ENCODE assay signal across 2 cellular contexts in the genomic region with DNA sequence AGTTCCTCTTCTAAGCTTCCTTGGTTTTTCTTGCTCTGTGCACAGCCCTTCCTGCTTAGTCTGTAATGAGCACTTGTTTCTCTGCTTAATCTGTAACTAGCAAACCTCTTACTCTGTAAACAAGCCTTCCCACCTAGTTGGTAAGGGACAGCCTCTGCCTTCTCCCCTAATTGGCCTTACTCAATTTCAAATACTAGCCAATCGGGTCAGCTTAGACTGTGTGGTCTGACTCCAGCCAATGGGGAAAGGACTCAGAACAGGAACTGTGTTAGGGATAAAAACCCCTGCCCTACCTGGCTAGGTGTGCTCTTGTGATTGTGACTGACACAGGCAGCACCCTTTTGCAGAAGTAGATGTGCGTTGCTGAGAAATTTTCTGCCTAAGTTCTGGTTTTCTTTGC.
TF ChIP-seq lines count a peak whose summit lies in the region.

No MANE protein-coding gene starts in this region.

TF ChIP-seq in GM23338, 12 proteins besides CTCF, POLR2A, EP300 and RAD21 (continued from another document):
- TF ChIP-seq, protein P1, sequence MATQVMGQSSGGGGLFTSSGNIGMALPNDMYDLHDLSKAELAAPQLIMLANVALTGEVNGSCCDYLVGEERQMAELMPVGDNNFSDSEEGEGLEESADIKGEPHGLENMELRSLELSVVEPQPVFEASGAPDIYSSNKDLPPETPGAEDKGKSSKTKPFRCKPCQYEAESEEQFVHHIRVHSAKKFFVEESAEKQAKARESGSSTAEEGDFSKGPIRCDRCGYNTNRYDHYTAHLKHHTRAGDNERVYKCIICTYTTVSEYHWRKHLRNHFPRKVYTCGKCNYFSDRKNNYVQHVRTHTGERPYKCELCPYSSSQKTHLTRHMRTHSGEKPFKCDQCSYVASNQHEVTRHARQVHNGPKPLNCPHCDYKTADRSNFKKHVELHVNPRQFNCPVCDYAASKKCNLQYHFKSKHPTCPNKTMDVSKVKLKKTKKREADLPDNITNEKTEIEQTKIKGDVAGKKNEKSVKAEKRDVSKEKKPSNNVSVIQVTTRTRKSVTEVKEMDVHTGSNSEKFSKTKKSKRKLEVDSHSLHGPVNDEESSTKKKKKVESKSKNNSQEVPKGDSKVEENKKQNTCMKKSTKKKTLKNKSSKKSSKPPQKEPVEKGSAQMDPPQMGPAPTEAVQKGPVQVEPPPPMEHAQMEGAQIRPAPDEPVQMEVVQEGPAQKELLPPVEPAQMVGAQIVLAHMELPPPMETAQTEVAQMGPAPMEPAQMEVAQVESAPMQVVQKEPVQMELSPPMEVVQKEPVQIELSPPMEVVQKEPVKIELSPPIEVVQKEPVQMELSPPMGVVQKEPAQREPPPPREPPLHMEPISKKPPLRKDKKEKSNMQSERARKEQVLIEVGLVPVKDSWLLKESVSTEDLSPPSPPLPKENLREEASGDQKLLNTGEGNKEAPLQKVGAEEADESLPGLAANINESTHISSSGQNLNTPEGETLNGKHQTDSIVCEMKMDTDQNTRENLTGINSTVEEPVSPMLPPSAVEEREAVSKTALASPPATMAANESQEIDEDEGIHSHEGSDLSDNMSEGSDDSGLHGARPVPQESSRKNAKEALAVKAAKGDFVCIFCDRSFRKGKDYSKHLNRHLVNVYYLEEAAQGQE (IDR thresholded peaks at IDR 0.05; ENCODE audit: unreplicated experiment) = no peak

TF ChIP-seq in WTC11, 78 proteins besides CTCF, POLR2A, EP300 and RAD21 (continued from another document):
- TF ChIP-seq, protein P2, sequence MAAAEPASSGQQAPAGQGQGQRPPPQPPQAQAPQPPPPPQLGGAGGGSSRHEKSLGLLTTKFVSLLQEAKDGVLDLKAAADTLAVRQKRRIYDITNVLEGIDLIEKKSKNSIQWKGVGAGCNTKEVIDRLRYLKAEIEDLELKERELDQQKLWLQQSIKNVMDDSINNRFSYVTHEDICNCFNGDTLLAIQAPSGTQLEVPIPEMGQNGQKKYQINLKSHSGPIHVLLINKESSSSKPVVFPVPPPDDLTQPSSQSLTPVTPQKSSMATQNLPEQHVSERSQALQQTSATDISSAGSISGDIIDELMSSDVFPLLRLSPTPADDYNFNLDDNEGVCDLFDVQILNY (CRISPR knock-in tag; IDR thresholded peaks at IDR 0.05) = no peak
- no peak for TF ChIP-seq MXD4 (CRISPR knock-in tag; IDR thresholded peaks at IDR 0.05; ENCODE audit: borderline replicate concordance)
- TF ChIP-seq CREB1 (CRISPR knock-in tag; IDR thresholded peaks at IDR 0.05) = no peak
- TF ChIP-seq ZNF232 (CRISPR knock-in tag; IDR thresholded peaks at IDR 0.05) = no peak
- TF ChIP-seq, protein P3, sequence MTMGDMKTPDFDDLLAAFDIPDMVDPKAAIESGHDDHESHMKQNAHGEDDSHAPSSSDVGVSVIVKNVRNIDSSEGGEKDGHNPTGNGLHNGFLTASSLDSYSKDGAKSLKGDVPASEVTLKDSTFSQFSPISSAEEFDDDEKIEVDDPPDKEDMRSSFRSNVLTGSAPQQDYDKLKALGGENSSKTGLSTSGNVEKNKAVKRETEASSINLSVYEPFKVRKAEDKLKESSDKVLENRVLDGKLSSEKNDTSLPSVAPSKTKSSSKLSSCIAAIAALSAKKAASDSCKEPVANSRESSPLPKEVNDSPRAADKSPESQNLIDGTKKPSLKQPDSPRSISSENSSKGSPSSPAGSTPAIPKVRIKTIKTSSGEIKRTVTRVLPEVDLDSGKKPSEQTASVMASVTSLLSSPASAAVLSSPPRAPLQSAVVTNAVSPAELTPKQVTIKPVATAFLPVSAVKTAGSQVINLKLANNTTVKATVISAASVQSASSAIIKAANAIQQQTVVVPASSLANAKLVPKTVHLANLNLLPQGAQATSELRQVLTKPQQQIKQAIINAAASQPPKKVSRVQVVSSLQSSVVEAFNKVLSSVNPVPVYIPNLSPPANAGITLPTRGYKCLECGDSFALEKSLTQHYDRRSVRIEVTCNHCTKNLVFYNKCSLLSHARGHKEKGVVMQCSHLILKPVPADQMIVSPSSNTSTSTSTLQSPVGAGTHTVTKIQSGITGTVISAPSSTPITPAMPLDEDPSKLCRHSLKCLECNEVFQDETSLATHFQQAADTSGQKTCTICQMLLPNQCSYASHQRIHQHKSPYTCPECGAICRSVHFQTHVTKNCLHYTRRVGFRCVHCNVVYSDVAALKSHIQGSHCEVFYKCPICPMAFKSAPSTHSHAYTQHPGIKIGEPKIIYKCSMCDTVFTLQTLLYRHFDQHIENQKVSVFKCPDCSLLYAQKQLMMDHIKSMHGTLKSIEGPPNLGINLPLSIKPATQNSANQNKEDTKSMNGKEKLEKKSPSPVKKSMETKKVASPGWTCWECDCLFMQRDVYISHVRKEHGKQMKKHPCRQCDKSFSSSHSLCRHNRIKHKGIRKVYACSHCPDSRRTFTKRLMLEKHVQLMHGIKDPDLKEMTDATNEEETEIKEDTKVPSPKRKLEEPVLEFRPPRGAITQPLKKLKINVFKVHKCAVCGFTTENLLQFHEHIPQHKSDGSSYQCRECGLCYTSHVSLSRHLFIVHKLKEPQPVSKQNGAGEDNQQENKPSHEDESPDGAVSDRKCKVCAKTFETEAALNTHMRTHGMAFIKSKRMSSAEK (CRISPR knock-in tag; IDR thresholded peaks at IDR 0.05; ENCODE audit: borderline replicate concordance) = no peak
- TF ChIP-seq, protein P4, sequence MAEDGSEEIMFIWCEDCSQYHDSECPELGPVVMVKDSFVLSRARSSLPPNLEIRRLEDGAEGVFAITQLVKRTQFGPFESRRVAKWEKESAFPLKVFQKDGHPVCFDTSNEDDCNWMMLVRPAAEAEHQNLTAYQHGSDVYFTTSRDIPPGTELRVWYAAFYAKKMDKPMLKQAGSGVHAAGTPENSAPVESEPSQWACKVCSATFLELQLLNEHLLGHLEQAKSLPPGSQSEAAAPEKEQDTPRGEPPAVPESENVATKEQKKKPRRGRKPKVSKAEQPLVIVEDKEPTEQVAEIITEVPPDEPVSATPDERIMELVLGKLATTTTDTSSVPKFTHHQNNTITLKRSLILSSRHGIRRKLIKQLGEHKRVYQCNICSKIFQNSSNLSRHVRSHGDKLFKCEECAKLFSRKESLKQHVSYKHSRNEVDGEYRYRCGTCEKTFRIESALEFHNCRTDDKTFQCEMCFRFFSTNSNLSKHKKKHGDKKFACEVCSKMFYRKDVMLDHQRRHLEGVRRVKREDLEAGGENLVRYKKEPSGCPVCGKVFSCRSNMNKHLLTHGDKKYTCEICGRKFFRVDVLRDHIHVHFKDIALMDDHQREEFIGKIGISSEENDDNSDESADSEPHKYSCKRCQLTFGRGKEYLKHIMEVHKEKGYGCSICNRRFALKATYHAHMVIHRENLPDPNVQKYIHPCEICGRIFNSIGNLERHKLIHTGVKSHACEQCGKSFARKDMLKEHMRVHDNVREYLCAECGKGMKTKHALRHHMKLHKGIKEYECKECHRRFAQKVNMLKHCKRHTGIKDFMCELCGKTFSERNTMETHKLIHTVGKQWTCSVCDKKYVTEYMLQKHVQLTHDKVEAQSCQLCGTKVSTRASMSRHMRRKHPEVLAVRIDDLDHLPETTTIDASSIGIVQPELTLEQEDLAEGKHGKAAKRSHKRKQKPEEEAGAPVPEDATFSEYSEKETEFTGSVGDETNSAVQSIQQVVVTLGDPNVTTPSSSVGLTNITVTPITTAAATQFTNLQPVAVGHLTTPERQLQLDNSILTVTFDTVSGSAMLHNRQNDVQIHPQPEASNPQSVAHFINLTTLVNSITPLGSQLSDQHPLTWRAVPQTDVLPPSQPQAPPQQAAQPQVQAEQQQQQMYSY (CRISPR knock-in tag; IDR thresholded peaks at IDR 0.05) = no peak
